Comparison of ENCODE assay signal across 10 cellular contexts in the genomic region with DNA sequence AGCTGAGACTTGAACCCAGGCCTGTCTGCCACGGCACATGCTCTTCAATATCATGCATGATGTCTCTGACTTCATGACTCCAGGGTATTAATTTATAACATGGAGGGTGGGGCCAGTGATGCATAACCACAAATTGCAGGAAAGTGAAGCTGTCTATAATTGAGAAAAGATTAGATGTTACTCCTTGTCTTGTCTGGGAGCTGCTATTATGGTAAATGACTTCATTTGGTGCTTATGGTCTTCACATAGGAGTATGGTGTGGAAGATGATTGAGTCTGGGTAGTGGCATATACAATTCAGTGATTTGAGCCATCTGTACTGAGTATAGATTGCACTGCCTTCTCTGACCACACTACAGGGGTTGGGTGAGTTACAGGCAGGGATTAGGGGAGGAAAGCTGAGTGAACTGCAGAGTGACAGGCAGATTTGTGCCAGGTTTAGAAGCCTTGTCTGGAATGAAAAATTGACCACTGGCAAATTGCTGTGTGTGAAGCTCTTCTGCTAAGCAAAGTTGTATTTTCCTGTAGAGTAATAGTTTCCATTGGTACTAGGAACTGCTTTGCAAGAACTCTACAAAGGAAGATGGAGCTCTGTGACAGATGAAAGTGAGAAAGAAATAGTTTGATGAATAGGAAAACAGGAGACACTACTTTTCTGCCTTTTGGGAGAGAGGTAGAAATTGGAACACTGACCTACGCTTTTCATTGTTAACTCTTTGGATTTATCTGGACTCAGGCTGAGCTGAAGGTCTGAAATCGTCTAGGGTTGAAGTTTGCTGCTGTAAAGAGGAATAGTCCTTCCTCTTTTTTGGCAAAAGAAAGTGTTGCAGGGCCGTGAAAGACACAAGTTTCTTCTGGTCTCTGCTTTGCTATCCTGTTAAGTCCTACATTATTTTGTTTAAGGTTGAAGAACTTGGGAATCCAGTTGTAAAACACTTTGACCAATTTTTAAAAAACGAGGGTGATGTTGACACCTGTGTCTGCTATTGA. TPM values are rescaled to one million over a fixed set of nuclear protein-coding genes. Genes with fewer than 3 reads are reported as not detected.
A peak's percentile ranks its signal among the peaks of the same experiment; 100 is the strongest.
DNase-seq lines count a peak whose midpoint lies in the region; ATAC-seq and TF ChIP-seq lines count a peak whose summit lies in the region.
"Had no signal": no experiment of that assay in that cellular context is flagged by ENCODE, and none has a peak within 500 bp of the region (broad histone marks: within the 10 kb centered on the region; RNA-seq: fewer than 3 reads in every experiment).

No MANE protein-coding gene starts in this region.

- intact Hi-C loops in A673 (cut with micrococcal nuclease; ENCODE audit: unreplicated experiment) = no loop called here

- DNase-seq in A673 (ENCODE audit: low spot score) (peak; percentile 18), GM12864 (ENCODE audit: low read depth) (no peak), RPMI8226 (peak; percentile 46), erythroblast (lab: John Stamatoyannopoulos, UW) (peak; percentile 6 to 16), superior temporal gyrus (ENCODE audit: extremely low spot score) (no peak), HPDE6-E6E7 (ENCODE audit: extremely low spot score) (no peak)
- DNase-seq: sigmoid colon had no signal

- no TSS peak for BruUV-seq in A673 (replicated peaks; lab: Mats Ljungman, UMichigan)

- H3K27me3 ChIP-seq in A673 (replicated peaks; ENCODE audit: insufficient read depth, low read depth, low read length, poor library complexity) = no peaks in the 10 kb centered on the region
- H3K27me3 ChIP-seq: sigmoid colon had no signal

- CTCF ChIA-PET in A673 (lab: Charles Lee) = no interaction called here

- POLR2A ChIA-PET in A673 (lab: Charles Lee; ENCODE audit: low non-redundant PET) = no interaction called here

- H3K9me3 ChIP-seq in A673 (ENCODE audit: low read depth, low read length, poor library complexity, severe bottlenecking) = no peaks in the 10 kb centered on the region
- H3K9me3 ChIP-seq: sigmoid colon had no signal

- ATAC-seq in GM19455 (IDR thresholded peaks at IDR 0.05; ENCODE audit: unreplicated experiment) (no peak), HG03025 (IDR thresholded peaks at IDR 0.05; ENCODE audit: low FRiP score, unreplicated experiment) (no peak)

- no peak overlapping the region for H3K27ac ChIP-seq in A673 (ENCODE audit: low read depth, low read length, poor library complexity, severe bottlenecking)
- H3K27ac ChIP-seq: sigmoid colon had no signal

- no peaks in the 10 kb centered on the region for H3K36me3 ChIP-seq in A673 (ENCODE audit: insufficient read depth, low read length, poor library complexity, severe bottlenecking)
- H3K36me3 ChIP-seq: sigmoid colon had no signal

- TF ChIP-seq CTCF in A673 (conservative IDR thresholded peaks at IDR 0.05; ENCODE audit: low read depth, low read length) = no peak
- peak; percentile 7 for TF ChIP-seq CTCF in GM12864 (IDR thresholded peaks at IDR 0.05; ENCODE audit: low read depth, low read length, missing control alignments)

- H3K4me3 ChIP-seq in A673 (ENCODE audit: low read depth, low read length, poor library complexity, severe bottlenecking) (peak overlapping the region; percentile 4), GM12864 (ENCODE audit: low read depth, low read length) (peak overlapping the region; percentile 83)
- H3K4me3 ChIP-seq: sigmoid colon had no signal

- TF ChIP-seq POLR2A in erythroblast (IDR thresholded peaks at IDR 0.05; ENCODE audit: low read length) = no peak

- H3K4me1 ChIP-seq in A673 (ENCODE audit: insufficient read depth, low read length, poor library complexity, severe bottlenecking) = peaks cover 17% of the 10 kb centered on the region

RNA-seq across cellular contexts. Expression of gene SND1, which starts 2.7 kb away (rescaled TPM):
- total RNA-seq in A673 (2021) = 177 and 180 TPM in 2 replicates

RNA-seq across cellular contexts. Expression of gene PAX4, which starts 36.8 kb away (rescaled TPM):
- not detected in 2 replicates for total RNA-seq in A673 (2021)
- total RNA-seq: epithelial cell of proximal tubule, sigmoid colon had no signal

Comparison
In these comparisons a context has a peak if more than half of its experiments do, and no peak if none do; other contexts are left out.
1. DNase-seq: peak in A673 (single experiment), RPMI8226 (single experiment) and erythroblast (2 of 2); none in GM12864 (single experiment), superior temporal gyrus (single experiment) and HPDE6-E6E7 (single experiment).